Comparison of ENCODE assay signal across 1 cellular context in the genomic region with DNA sequence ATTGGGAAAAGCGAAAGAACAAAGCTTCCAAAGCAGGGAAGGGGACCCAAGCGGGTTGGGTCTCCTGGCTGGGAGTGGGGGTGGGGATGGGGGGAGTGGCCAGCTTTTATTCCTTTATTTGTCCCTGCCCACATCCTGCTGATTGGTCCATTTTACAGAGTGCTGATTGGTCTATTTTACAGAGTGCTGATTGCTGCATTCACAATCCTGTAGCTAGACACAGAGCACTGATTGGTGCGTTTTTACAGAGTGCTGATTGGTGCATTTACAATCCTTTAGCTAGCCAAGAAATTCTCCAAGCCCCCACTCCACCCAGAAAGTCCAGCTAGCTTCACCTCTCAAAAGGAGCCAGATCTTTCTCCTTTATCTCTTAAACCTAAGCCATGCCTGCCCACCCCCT. TPM values are rescaled to one million over a fixed set of nuclear protein-coding genes. Genes with fewer than 3 reads are reported as not detected.
"Had no signal": no experiment of that assay in that cellular context is flagged by ENCODE, and none has a peak within 500 bp of the region (broad histone marks: within the 10 kb centered on the region; RNA-seq: fewer than 3 reads in every experiment).

No MANE protein-coding gene starts in this region.

RNA-seq across cellular contexts. Expression of gene FZD2, which starts 19.4 kb away (rescaled TPM):
- polyA plus RNA-seq: IgD-negative memory B cell had no signal
